ENCODE assay signal across 20 cellular contexts in genomic region chr13:100870898-100871297, GRCh38.
"Had no signal": no experiment of that assay in that cellular context is flagged by ENCODE, and none has a peak within 500 bp of the region (broad histone marks: within the 10 kb centered on the region; RNA-seq: fewer than 3 reads in every experiment).

No MANE protein-coding gene starts in this region.

- H3K27ac ChIP-seq: gastrocnemius medialis, left lung, ovary, psoas muscle, sigmoid colon, stomach, tibial nerve, upper lobe of left lung had no signal

- H3K9me3 ChIP-seq: gastrocnemius medialis, ovary had no signal

- H3K4me1 ChIP-seq: gastrocnemius medialis, left lung, psoas muscle, sigmoid colon, stomach, tibial nerve, upper lobe of left lung had no signal

- H3K4me3 ChIP-seq: gastrocnemius medialis, left lung, ovary, psoas muscle, sigmoid colon, stomach, tibial nerve, upper lobe of left lung had no signal

- H3K36me3 ChIP-seq: gastrocnemius medialis, left lung, ovary, sigmoid colon, stomach, tibial nerve, upper lobe of left lung had no signal

- ATAC-seq: gastrocnemius medialis; left lung; naive thymus-derived CD8-positive, alpha-beta T cell; psoas muscle; right cardiac atrium; stimulated activated effector memory CD8-positive, alpha-beta T cell treated with anti-CD3 and anti-CD28 coated beads, Interleukin-12 subunit alpha, Interleukin-12 subunit beta, amount 100 ng/mL, for 72 hours had no signal

- DNase-seq: cortex of kidney; effector CD4-positive, alpha-beta T cell; gastrocnemius medialis; head of caudate nucleus; left lung; naive thymus-derived CD8-positive, alpha-beta T cell; nephron progenitor cell; occipital lobe; ovary; posterior cingulate gyrus; psoas muscle; right cardiac atrium; sigmoid colon; stimulated activated CD4-positive, alpha-beta T cell treated with anti-CD3 and anti-CD28 coated beads, Interleukin-2, amount 100 ng/mL, for 24 hours; stimulated activated CD4-positive, alpha-beta T cell treated with anti-CD3 and anti-CD28 coated beads, Interleukin-4, amount 100 ng/mL, for 24 hours; stimulated activated naive CD4-positive, alpha-beta T cell treated with Interleukin-2 at 50 U/mL for 16 hours; stomach; upper lobe of left lung had no signal

- H3K27me3 ChIP-seq: gastrocnemius medialis, left lung, ovary, sigmoid colon, stomach, tibial nerve, upper lobe of left lung had no signal
